16 cellular contexts compared by ENCODE assay signal in the genomic region with DNA sequence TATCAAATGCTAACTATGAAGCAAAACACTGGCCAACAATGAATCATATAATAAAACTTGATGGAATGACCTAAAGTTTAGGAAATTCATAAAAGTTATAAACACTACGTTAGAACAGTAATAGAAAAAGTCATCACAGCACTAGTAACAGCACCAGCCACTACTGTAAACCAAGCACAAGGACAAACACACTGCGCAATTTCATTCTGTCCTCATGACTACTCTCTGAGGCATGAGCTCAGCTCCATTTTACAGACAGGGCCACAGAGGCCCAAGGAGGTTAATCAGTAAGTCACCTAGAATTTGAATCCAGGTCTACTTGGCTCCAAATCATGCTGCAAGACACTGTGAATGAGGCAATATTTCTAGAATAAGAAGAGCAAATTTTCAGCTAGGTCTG.
"Had no signal": no experiment of that assay in that cellular context is flagged by ENCODE, and none has a peak within 500 bp of the region (broad histone marks: within the 10 kb centered on the region; RNA-seq: fewer than 3 reads in every experiment).

No MANE protein-coding gene starts in this region.

- H3K9me3 ChIP-seq: adrenal gland, esophagus muscularis mucosa, lower lobe of right lung, pancreas had no signal

- H3K27me3 Mint-ChIP-seq: activated naive CD8-positive, alpha-beta T cell; central memory CD8-positive, alpha-beta T cell; naive thymus-derived CD8-positive, alpha-beta T cell had no signal

- H3K27ac Mint-ChIP-seq: activated naive CD8-positive, alpha-beta T cell had no signal

- H3K9me3 Mint-ChIP-seq: central memory CD8-positive, alpha-beta T cell had no signal

- ATAC-seq: lower lobe of right lung; naive thymus-derived CD8-positive, alpha-beta T cell; pancreas had no signal

- H3K4me3 Mint-ChIP-seq: activated naive CD8-positive, alpha-beta T cell; central memory CD8-positive, alpha-beta T cell had no signal

- DNase-seq: activated CD4-positive, alpha-beta T cell treated with anti-CD3 and anti-CD28 coated beads for 1 hour; activated naive CD4-positive, alpha-beta T cell; activated T-cell treated with anti-CD3 and anti-CD28 coated beads, Interleukin-2, amount 50 U/mL, for 1 hour; adrenal gland; effector memory CD4-positive, alpha-beta T cell; lower lobe of right lung; mesendoderm; naive thymus-derived CD8-positive, alpha-beta T cell; pancreas; stimulated activated CD4-positive, alpha-beta T cell treated with anti-CD3 and anti-CD28 coated beads, Interleukin-1b, Interleukin-23, amount 100 ng/mL, for 48 hours; T-helper 1 cell; T-helper 9 cell; trophoblast cell had no signal
